Comparison of ENCODE assay signal across 1 cellular context in genomic region chr4:148222991-148223660, GRCh38.
TF ChIP-seq lines count a peak whose summit lies in the region.

No MANE protein-coding gene starts in this region.

TF ChIP-seq in GM23338, 12 proteins besides CTCF, POLR2A, EP300 and RAD21 (continued from another document):
- no peak for TF ChIP-seq ZNF462 (CRISPR knock-in tag; IDR thresholded peaks at IDR 0.05)
- no peak for TF ChIP-seq ZNF114 (CRISPR knock-in tag; IDR thresholded peaks at IDR 0.05)
TF ChIP-seq in GM23338: peak in this region for 0.
